In genomic region chr1:155261401-155261887, GRCh38 we compare ENCODE assay signal across 9 cellular contexts. TPM values are rescaled to one million over a fixed set of nuclear protein-coding genes. Genes with fewer than 3 reads are reported as not detected.
DNase-seq lines count a peak whose midpoint lies in the region; ATAC-seq and TF ChIP-seq lines count a peak whose summit lies in the region.
"Had no signal": no experiment of that assay in that cellular context is flagged by ENCODE, and none has a peak within 500 bp of the region (broad histone marks: within the 10 kb centered on the region; RNA-seq: fewer than 3 reads in every experiment).

No MANE protein-coding gene starts in this region.

- no peaks in the 10 kb centered on the region for H3K9me3 Mint-ChIP-seq in CD8-positive, alpha-beta memory T cell

- peaks cover 42% of the 10 kb centered on the region for H3K36me3 ChIP-seq in CD8-positive, alpha-beta memory T cell (ENCODE audit: insufficient read depth, low read length)
- peaks cover 4% of the 10 kb centered on the region for H3K36me3 ChIP-seq in smooth muscle cell (ENCODE audit: low read depth)

- peaks cover 22% of the 10 kb centered on the region for H3K4me1 ChIP-seq in CD8-positive, alpha-beta memory T cell (ENCODE audit: insufficient read depth, low read length)
- H3K4me1 ChIP-seq in smooth muscle cell (ENCODE audit: low read depth), result peaks cover 8% of the 10 kb centered on the region

- peak overlapping the region; percentile 82 for H3K27ac ChIP-seq in CD8-positive, alpha-beta memory T cell (ENCODE audit: low read depth, low read length)
- H3K27ac ChIP-seq in VCaP (peak overlapping the region; percentile 81), smooth muscle cell (ENCODE audit: low read depth) (peak overlapping the region; percentile 49)

- H3K4me3 ChIP-seq in CD8-positive, alpha-beta memory T cell (ENCODE audit: low read length), result peak overlapping the region; percentile 99
- H3K4me3 ChIP-seq in HFF-Myc (replicated peaks; ENCODE audit: low read depth, low read length), result peak overlapping the region; percentile 84
- peak overlapping the region; percentile 80 for H3K4me3 ChIP-seq in smooth muscle cell

- peak overlapping the region; percentile 74 for H3K9ac ChIP-seq in smooth muscle cell (ENCODE audit: low read depth)

- H3K79me2 ChIP-seq in smooth muscle cell (ENCODE audit: low read depth), result peaks cover 18% of the 10 kb centered on the region

- DNase-seq in CD8-positive, alpha-beta memory T cell, result peak in 1 of 5 donors; percentile 11
- DNase-seq in HFF-Myc (ENCODE audit: extremely low read depth, low read depth), result no peak
- DNase-seq in hepatic stellate cell (ENCODE audit: low spot score), result peak; percentile 54
- no peak for DNase-seq in smooth muscle cell (lab: John Stamatoyannopoulos, UW; ENCODE audit: unreplicated experiment)
- DNase-seq in NCI-H774 (lab: John Stamatoyannopoulos, UW), result no peak
- no peak for DNase-seq in NCI-H2171 treated with DMSO at 0.1 percent for 48 hours (lab: John Stamatoyannopoulos, UW)

- CTCF ChIA-PET in CD8-positive, alpha-beta memory T cell (lab: Charles Lee), result interaction anchor here (1.2 to 4.4 kb wide), 5 partner anchors 11 to 88 kb away, joined by 3 to 79 read pairs (median 6); partner anchors contain the start of genes CLK2 and KRTCAP2

- peak overlapping the region; percentile 57 for H2AFZ ChIP-seq in smooth muscle cell (ENCODE audit: low read depth)

- no peak for TF ChIP-seq CTCF in HFF-Myc (IDR thresholded peaks at IDR 0.05; ENCODE audit: low read depth, low read length, missing control alignments)
- TF ChIP-seq CTCF in VCaP (conservative IDR thresholded peaks at IDR 0.05), result peak; percentile 30
- no peak for TF ChIP-seq CTCF in smooth muscle cell (IDR thresholded peaks at IDR 0.05; ENCODE audit: borderline replicate concordance, insufficient read depth, poor library complexity, severe bottlenecking)

- H3K4me1 Mint-ChIP-seq in CD8-positive, alpha-beta memory T cell, result peaks cover 36 to 51% (median 42%) of the 10 kb centered on the region in 3 donors

- no peaks in the 10 kb centered on the region for H4K20me1 ChIP-seq in smooth muscle cell (ENCODE audit: low read depth)

- no peaks in the 10 kb centered on the region for H3K27me3 ChIP-seq in CD8-positive, alpha-beta memory T cell (ENCODE audit: insufficient read depth, low read length, poor library complexity, severe bottlenecking)
- no peaks in the 10 kb centered on the region for H3K27me3 ChIP-seq in smooth muscle cell (ENCODE audit: low read depth)

- H3K9me3 ChIP-seq in CD8-positive, alpha-beta memory T cell (ENCODE audit: low read length), result no peaks in the 10 kb centered on the region
- no peaks in the 10 kb centered on the region for H3K9me3 ChIP-seq in smooth muscle cell (replicated peaks; ENCODE audit: low read depth)

- no peak for ATAC-seq in HG02840 (IDR thresholded peaks at IDR 0.05; ENCODE audit: low FRiP score, unreplicated experiment)

- H3K4me2 ChIP-seq in smooth muscle cell, result peak overlapping the region; percentile 91

- peak overlapping the region; percentile 80 to 99 (median 98) for H3K27ac Mint-ChIP-seq in CD8-positive, alpha-beta memory T cell

- H3K27me3 Mint-ChIP-seq in CD8-positive, alpha-beta memory T cell, result no peaks in the 10 kb centered on the region

- POLR2A ChIA-PET in CD8-positive, alpha-beta memory T cell (lab: Charles Lee), result interaction anchor here (0.5 to 2.4 kb wide), 10 partner anchors 10 to 1060 kb away, joined by 3 to 25 read pairs (median 3); partner anchors contain the start of genes ASH1L, CLK2 and MSTO1

- peak overlapping the region; percentile 95 to 100 (median 99) for H3K4me3 Mint-ChIP-seq in CD8-positive, alpha-beta memory T cell

- WGBS in smooth muscle cell (ENCODE audit: low lambda C conversion rate), result 3% methylated on average over 9 of the region's 9 CpGs

- peaks cover 8 to 79% (median 15%) of the 10 kb centered on the region in 3 donors for H3K36me3 Mint-ChIP-seq in CD8-positive, alpha-beta memory T cell

- peaks cover 36% of the 10 kb centered on the region for H3F3A ChIP-seq in smooth muscle cell (ENCODE audit: low read depth)

RNA-seq across cellular contexts. Expression of gene SCAMP3, which starts 0.7 kb away (rescaled TPM):
- total RNA-seq in CD8-positive, alpha-beta memory T cell, result 100 to 1,000 TPM; 152 to 158 TPM
- polyA plus RNA-seq in CD8-positive, alpha-beta memory T cell, result 179 TPM
- 51.4 and 52.1 TPM in 2 replicates for total RNA-seq in smooth muscle cell
- polyA plus RNA-seq in smooth muscle cell, result 118 and 151 TPM in 2 replicates

RNA-seq across cellular contexts. Expression of gene ENTREP3, which starts 6.2 kb away (rescaled TPM):
- 10 to 100 TPM; 39.1 to 41.5 TPM for total RNA-seq in CD8-positive, alpha-beta memory T cell
- polyA plus RNA-seq in CD8-positive, alpha-beta memory T cell, result 1.7 TPM
- total RNA-seq in smooth muscle cell, result 7.0 and 14.7 TPM in 2 replicates
- polyA plus RNA-seq in smooth muscle cell, result 26.5 and 30.9 TPM in 2 replicates

RNA-seq across cellular contexts. Expression of gene CLK2, which starts 11.9 kb away (rescaled TPM):
- total RNA-seq in CD8-positive, alpha-beta memory T cell, result 10 to 100 TPM; 78.3 to 79.8 TPM
- polyA plus RNA-seq in CD8-positive, alpha-beta memory T cell, result 20.2 TPM
- total RNA-seq in smooth muscle cell, result 23.6 and 25.5 TPM in 2 replicates
- polyA plus RNA-seq in smooth muscle cell, result 23.5 and 32.2 TPM in 2 replicates

RNA-seq across cellular contexts. Expression of gene HCN3, which starts 15.8 kb away (rescaled TPM):
- 1 to 10 TPM; 3.2 to 3.7 TPM for total RNA-seq in CD8-positive, alpha-beta memory T cell
- 0.18 TPM for polyA plus RNA-seq in CD8-positive, alpha-beta memory T cell
- total RNA-seq in smooth muscle cell, result 0.49 and 0.72 TPM in 2 replicates
- polyA plus RNA-seq in smooth muscle cell, result 1.2 and 1.6 TPM in 2 replicates

RNA-seq across cellular contexts. Expression of gene PKLR, which starts 39.8 kb away (rescaled TPM):
- not detected for total RNA-seq in CD8-positive, alpha-beta memory T cell
- polyA plus RNA-seq in CD8-positive, alpha-beta memory T cell, result not detected
- total RNA-seq in smooth muscle cell, result 0.09 TPM in 1 of 2 replicates, not detected in the other
- 0.07 TPM in 1 of 2 replicates, not detected in the other for polyA plus RNA-seq in smooth muscle cell
- total RNA-seq: RPMI7951 had no signal
